1 cellular context compared by ENCODE assay signal in genomic region chr7:50696810-50697582, GRCh38.
TF ChIP-seq lines count a peak whose summit lies in the region.

No MANE protein-coding gene starts in this region.

TF ChIP-seq in K562, 482 proteins besides CTCF, POLR2A, EP300 and RAD21 (continued from another document and continues in another):
- TF ChIP-seq SMARCE1 (IDR thresholded peaks at IDR 0.05): 0 out of 2 replicates have a peak, but pooled peaks have one; percentile 40
- TF ChIP-seq PKNOX1 (IDR thresholded peaks at IDR 0.05): peak; percentile 45
- TF ChIP-seq GABPB1 (CRISPR knock-in tag; IDR thresholded peaks at IDR 0.05): no peak
- TF ChIP-seq ZZZ3 (IDR thresholded peaks at IDR 0.05): no peak
- peak; percentile 39 for TF ChIP-seq MEIS2 (IDR thresholded peaks at IDR 0.05; ENCODE audit: partially characterized antibody)
- peak; percentile 54; the same call in 1 of the 2 replicates for TF ChIP-seq ZNF197 (CRISPR knock-in tag; IDR thresholded peaks at IDR 0.05; ENCODE audit: low read depth)
- TF ChIP-seq ZNF707 (CRISPR knock-in tag; conservative IDR thresholded peaks at IDR 0.05): no peak
- 0 out of 2 replicates have a peak, but pooled peaks have one; percentile 51 for TF ChIP-seq FOXM1 (IDR thresholded peaks at IDR 0.05; ENCODE audit: low read depth)
- no peak for TF ChIP-seq FOXM1 (CRISPR knock-in tag; IDR thresholded peaks at IDR 0.05; ENCODE audit: low read depth)
- no peak for TF ChIP-seq RBFOX2 (IDR thresholded peaks at IDR 0.05; ENCODE audit: low read depth, low read length)
- peak; percentile 43; the same call in 1 of the 2 replicates for TF ChIP-seq RAD51 (IDR thresholded peaks at IDR 0.05; ENCODE audit: borderline replicate concordance, low read depth)
- no peak for TF ChIP-seq FOXA3 (CRISPR knock-in tag; conservative IDR thresholded peaks at IDR 0.05 in 1 of 2, IDR thresholded peaks at IDR 0.05 in 1 of 2)
- peak; percentile 37; the same call in 1 of the 2 replicates for TF ChIP-seq ATF3 (IDR thresholded peaks at IDR 0.05)
- no peak for TF ChIP-seq ATF3 (CRISPR knock-in tag; conservative IDR thresholded peaks at IDR 0.05)
- peak; percentile 61; the same call in 1 of the 2 replicates for TF ChIP-seq LCOR (CRISPR knock-in tag; IDR thresholded peaks at IDR 0.05)
- peak; percentile 63 for TF ChIP-seq GABPA (tag; conservative IDR thresholded peaks at IDR 0.05; ENCODE audit: low read depth)
- no peak for TF ChIP-seq NFXL1 (CRISPR knock-in tag; IDR thresholded peaks at IDR 0.05)
- peak; percentile 47; the same call in 1 of the 2 replicates for TF ChIP-seq SMC3 (conservative IDR thresholded peaks at IDR 0.05; ENCODE audit: insufficient read depth, low read depth, low read length)
- peak; percentile 50; the same call in 1 of the 2 replicates for TF ChIP-seq ESRRA (IDR thresholded peaks at IDR 0.05; ENCODE audit: borderline replicate concordance, low read depth)
- TF ChIP-seq TCF3 (CRISPR knock-in tag; IDR thresholded peaks at IDR 0.05): peak; percentile 67
- peak; percentile 68 for TF ChIP-seq RBM25 (IDR thresholded peaks at IDR 0.05; ENCODE audit: low read depth, low read length, severe bottlenecking)
- peak; percentile 77 for TF ChIP-seq CBFA2T3 (IDR thresholded peaks at IDR 0.05)
- TF ChIP-seq XRCC3 (IDR thresholded peaks at IDR 0.05): no peak
- TF ChIP-seq PBX2 (CRISPR knock-in tag; IDR thresholded peaks at IDR 0.05; ENCODE audit: low read depth): no peak
- TF ChIP-seq PBX2 (tag; conservative IDR thresholded peaks at IDR 0.05; ENCODE audit: low read depth): 0 out of 2 replicates have a peak, but pooled peaks have one; percentile 30
- TF ChIP-seq RCOR1 (IDR thresholded peaks at IDR 0.05; ENCODE audit: borderline replicate concordance in 1 of 2, low read depth in 2 of 2, low read length in 2 of 2): peak in 1 of 2 experiments; percentile 54; a peak in 2 of 4 replicates
- TF ChIP-seq TFE3 (CRISPR knock-in tag; IDR thresholded peaks at IDR 0.05): peak; percentile 1; the same call in 1 of the 2 replicates
- TF ChIP-seq IRF9 (tag; IDR thresholded peaks at IDR 0.05): 0 out of 2 replicates have a peak, but pooled peaks have one; percentile 65
- 0 out of 2 replicates have a peak, but pooled peaks have one; percentile 10 for TF ChIP-seq NR2C1 (IDR thresholded peaks at IDR 0.05)
- TF ChIP-seq NR2C1 (tag; IDR thresholded peaks at IDR 0.05): peak; percentile 50; the same call in 1 of the 2 replicates
- no peak for TF ChIP-seq HEY1 (CRISPR knock-in tag; IDR thresholded peaks at IDR 0.05; ENCODE audit: borderline replicate concordance)
- TF ChIP-seq ADNP (tag; IDR thresholded peaks at IDR 0.05): no peak
- peak; percentile 75 for TF ChIP-seq SMARCA4 (IDR thresholded peaks at IDR 0.05)
- TF ChIP-seq NCOR1 (IDR thresholded peaks at IDR 0.05): peak; percentile 51
- TF ChIP-seq ZNF609 (CRISPR knock-in tag; IDR thresholded peaks at IDR 0.05; ENCODE audit: borderline replicate concordance): no peak
- TF ChIP-seq TBL1XR1 (IDR thresholded peaks at IDR 0.05; ENCODE audit: low read length in 2 of 2): peak in 1 of 2 experiments; percentile 30; a peak in 1 of 4 replicates
- peak in 1 of 2 experiments; percentile 31; a peak in 1 of 3 replicates for TF ChIP-seq CBX3 (IDR thresholded peaks at IDR 0.05; ENCODE audit: borderline replicate concordance in 1 of 2, low read length in 2 of 2)
- peak; percentile 47; the same call in 1 of the 2 replicates for TF ChIP-seq KLF16 (IDR thresholded peaks at IDR 0.05)
- no peak; the same call in 1 of the 2 replicates for TF ChIP-seq CEBPG (CRISPR knock-in tag; IDR thresholded peaks at IDR 0.05)
- peak; percentile 96 for TF ChIP-seq CEBPG (tag; conservative IDR thresholded peaks at IDR 0.05 in 1 of 2, IDR thresholded peaks at IDR 0.05 in 1 of 2)
- TF ChIP-seq ARID1B (IDR thresholded peaks at IDR 0.05): peak; percentile 86
- TF ChIP-seq ZNF184 (CRISPR knock-in tag; IDR thresholded peaks at IDR 0.05): no peak
- no peak for TF ChIP-seq FOXJ3 (CRISPR knock-in tag; IDR thresholded peaks at IDR 0.05)
- no peak for TF ChIP-seq BMI1 (IDR thresholded peaks at IDR 0.05; ENCODE audit: low read length)
- TF ChIP-seq LEF1 (IDR thresholded peaks at IDR 0.05): 0 out of 2 replicates have a peak, but pooled peaks have one; percentile 35
- peak; percentile 30; the same call in 1 of the 2 replicates for TF ChIP-seq TFAP4 (CRISPR knock-in tag; IDR thresholded peaks at IDR 0.05; ENCODE audit: borderline replicate concordance)
- TF ChIP-seq TCFL5 (CRISPR knock-in tag; conservative IDR thresholded peaks at IDR 0.05): no peak
- no peak for TF ChIP-seq ATF4 (CRISPR knock-in tag; IDR thresholded peaks at IDR 0.05)
- TF ChIP-seq ETV1 (tag; conservative IDR thresholded peaks at IDR 0.05; ENCODE audit: low read depth): peak; percentile 82
- TF ChIP-seq ZNF449 (CRISPR knock-in tag; IDR thresholded peaks at IDR 0.05): no peak
